Comparison of ENCODE assay signal across 14 cellular contexts in genomic region chr17:37294888-37295287, GRCh38.
DNase-seq lines count a peak whose midpoint lies in the region; ATAC-seq, FAIRE-seq and TF ChIP-seq lines count a peak whose summit lies in the region.
"Had no signal": no experiment of that assay in that cellular context is flagged by ENCODE, and none has a peak within 500 bp of the region (broad histone marks: within the 10 kb centered on the region; RNA-seq: fewer than 3 reads in every experiment).

No MANE protein-coding gene starts in this region.

- no peak overlapping the region for H3K9ac ChIP-seq in HUES6 (ENCODE audit: low read length)

- H3K36me3 ChIP-seq in HUES6 (ENCODE audit: control insufficient read depth, insufficient read depth, low read length), result no peaks in the 10 kb centered on the region

- no peak for ATAC-seq in HG02970 (IDR thresholded peaks at IDR 0.05; ENCODE audit: low FRiP score, unreplicated experiment)

- TF ChIP-seq CTCF in C4-2B (conservative IDR thresholded peaks at IDR 0.05) (no peak), brain (conservative IDR thresholded peaks at IDR 0.05) (no peak), mesothelial cell of epicardium (IDR thresholded peaks at IDR 0.05; ENCODE audit: unreplicated experiment) (no peak)

- no peaks in the 10 kb centered on the region for H3K9me3 ChIP-seq in HUES6 (ENCODE audit: control insufficient read depth, insufficient read depth, low read depth, low read length)
- H3K9me3 ChIP-seq: A549 had no signal

- H3K27ac ChIP-seq in C4-2B (peak overlapping the region; percentile 55), HUES6 (ENCODE audit: low read depth, low read length) (peak overlapping the region; percentile 51)
- H3K27ac ChIP-seq: A549 had no signal

- H3K36me3 Mint-ChIP-seq in brain (no peaks in the 10 kb centered on the region), mesothelial cell of epicardium (no peaks in the 10 kb centered on the region)
- H3K36me3 Mint-ChIP-seq: CD14-positive monocyte had no signal

- peak overlapping the region in 3 of 5 experiments; percentile 11 to 71 (median 11) for H3K27ac Mint-ChIP-seq in brain
- H3K27ac Mint-ChIP-seq in mesothelial cell of epicardium, result peak overlapping the region; percentile 62
- H3K27ac Mint-ChIP-seq: IgD-negative memory B cell had no signal

- no peaks in the 10 kb centered on the region for H3K27me3 ChIP-seq in HUES6 (ENCODE audit: control insufficient read depth, insufficient read depth, low read length)

- no peak for FAIRE-seq in frontal cortex (lab: Jason Lieb, UNC)
- FAIRE-seq: A549 had no signal

- H3K27me3 Mint-ChIP-seq in brain, result peaks cover 3% of the 10 kb centered on the region
- H3K27me3 Mint-ChIP-seq in mesothelial cell of epicardium (ENCODE audit: low read depth), result no peaks in the 10 kb centered on the region
- H3K27me3 Mint-ChIP-seq: IgD-negative memory B cell had no signal

- H3K4me3 Mint-ChIP-seq in brain (peak overlapping the region in 1 of 5 experiments; percentile 18), mesothelial cell of epicardium (no peak overlapping the region)
- H3K4me3 Mint-ChIP-seq: CD14-positive monocyte, IgD-negative memory B cell had no signal

- DNase-seq in mesothelial cell of epicardium (ENCODE audit: low spot score in 2 of 2, unreplicated experiment in 2 of 2) (no peak), dedifferentiated amniotic fluid mesenchymal stem cell (ENCODE audit: extremely low spot score) (no peak), frontal cortex (ENCODE audit: low spot score in 2 of 2) (no peak)
- DNase-seq: DMS53, NCI-H1436, NCI-H2081 treated with DMSO at 0.1 percent for 48 hours, NCI-H524 had no signal

- H3K4me1 ChIP-seq in HUES6 (ENCODE audit: control insufficient read depth, insufficient read depth, low read length), result peaks cover 27% of the 10 kb centered on the region

- no peaks in the 10 kb centered on the region for H3K9me3 Mint-ChIP-seq in brain
- no peaks in the 10 kb centered on the region for H3K9me3 Mint-ChIP-seq in mesothelial cell of epicardium
- H3K9me3 Mint-ChIP-seq: IgD-negative memory B cell had no signal

- no peak overlapping the region for H3K4me3 ChIP-seq in HUES6 (ENCODE audit: low read depth, low read length)
- H3K4me3 ChIP-seq: A549 had no signal

- H3K4me1 Mint-ChIP-seq in brain, result peaks cover 27% of the 10 kb centered on the region
- peaks cover 16% of the 10 kb centered on the region for H3K4me1 Mint-ChIP-seq in mesothelial cell of epicardium
